ENCODE assay signal across 1 cellular context in the genomic region with DNA sequence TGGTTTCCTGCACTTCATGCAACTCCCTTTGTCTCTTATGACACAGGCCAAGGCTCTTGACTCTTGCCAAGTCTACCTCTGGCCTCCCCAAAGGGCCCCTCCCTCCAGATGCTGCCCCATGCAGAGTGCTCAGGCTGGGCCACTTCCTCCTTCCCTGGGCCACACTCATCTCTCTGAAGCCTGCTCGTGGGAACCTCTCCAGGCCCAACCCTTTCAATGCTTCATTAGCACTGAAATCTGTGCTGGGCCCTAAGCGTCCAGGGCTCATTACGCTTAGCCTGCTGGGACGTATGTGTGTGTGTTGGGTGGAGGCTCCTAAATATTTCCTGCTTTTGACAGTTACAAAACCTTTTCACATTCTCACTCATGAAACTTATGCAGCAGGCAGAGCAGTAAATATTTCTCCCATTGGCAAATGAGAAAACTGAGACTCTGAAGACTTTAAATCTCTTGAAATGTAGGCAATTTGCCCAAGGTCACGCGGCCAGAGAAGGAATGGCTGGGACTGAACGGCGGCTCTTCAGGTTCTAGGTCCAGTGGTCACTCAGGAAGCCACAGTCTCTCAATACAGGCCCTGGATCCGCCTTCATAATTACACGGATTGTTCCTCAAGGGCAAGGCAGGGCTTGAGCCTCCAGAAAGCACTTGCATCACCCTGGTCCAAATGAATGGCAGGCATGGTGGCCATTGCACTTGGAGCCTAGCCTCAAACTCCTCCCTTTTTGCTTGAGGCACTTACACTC.
TF ChIP-seq lines count a peak whose summit lies in the region.

No MANE protein-coding gene starts in this region.

TF ChIP-seq in GM23338, 12 proteins besides CTCF, POLR2A, EP300 and RAD21 (continued from another document):
- TF ChIP-seq, protein P1, sequence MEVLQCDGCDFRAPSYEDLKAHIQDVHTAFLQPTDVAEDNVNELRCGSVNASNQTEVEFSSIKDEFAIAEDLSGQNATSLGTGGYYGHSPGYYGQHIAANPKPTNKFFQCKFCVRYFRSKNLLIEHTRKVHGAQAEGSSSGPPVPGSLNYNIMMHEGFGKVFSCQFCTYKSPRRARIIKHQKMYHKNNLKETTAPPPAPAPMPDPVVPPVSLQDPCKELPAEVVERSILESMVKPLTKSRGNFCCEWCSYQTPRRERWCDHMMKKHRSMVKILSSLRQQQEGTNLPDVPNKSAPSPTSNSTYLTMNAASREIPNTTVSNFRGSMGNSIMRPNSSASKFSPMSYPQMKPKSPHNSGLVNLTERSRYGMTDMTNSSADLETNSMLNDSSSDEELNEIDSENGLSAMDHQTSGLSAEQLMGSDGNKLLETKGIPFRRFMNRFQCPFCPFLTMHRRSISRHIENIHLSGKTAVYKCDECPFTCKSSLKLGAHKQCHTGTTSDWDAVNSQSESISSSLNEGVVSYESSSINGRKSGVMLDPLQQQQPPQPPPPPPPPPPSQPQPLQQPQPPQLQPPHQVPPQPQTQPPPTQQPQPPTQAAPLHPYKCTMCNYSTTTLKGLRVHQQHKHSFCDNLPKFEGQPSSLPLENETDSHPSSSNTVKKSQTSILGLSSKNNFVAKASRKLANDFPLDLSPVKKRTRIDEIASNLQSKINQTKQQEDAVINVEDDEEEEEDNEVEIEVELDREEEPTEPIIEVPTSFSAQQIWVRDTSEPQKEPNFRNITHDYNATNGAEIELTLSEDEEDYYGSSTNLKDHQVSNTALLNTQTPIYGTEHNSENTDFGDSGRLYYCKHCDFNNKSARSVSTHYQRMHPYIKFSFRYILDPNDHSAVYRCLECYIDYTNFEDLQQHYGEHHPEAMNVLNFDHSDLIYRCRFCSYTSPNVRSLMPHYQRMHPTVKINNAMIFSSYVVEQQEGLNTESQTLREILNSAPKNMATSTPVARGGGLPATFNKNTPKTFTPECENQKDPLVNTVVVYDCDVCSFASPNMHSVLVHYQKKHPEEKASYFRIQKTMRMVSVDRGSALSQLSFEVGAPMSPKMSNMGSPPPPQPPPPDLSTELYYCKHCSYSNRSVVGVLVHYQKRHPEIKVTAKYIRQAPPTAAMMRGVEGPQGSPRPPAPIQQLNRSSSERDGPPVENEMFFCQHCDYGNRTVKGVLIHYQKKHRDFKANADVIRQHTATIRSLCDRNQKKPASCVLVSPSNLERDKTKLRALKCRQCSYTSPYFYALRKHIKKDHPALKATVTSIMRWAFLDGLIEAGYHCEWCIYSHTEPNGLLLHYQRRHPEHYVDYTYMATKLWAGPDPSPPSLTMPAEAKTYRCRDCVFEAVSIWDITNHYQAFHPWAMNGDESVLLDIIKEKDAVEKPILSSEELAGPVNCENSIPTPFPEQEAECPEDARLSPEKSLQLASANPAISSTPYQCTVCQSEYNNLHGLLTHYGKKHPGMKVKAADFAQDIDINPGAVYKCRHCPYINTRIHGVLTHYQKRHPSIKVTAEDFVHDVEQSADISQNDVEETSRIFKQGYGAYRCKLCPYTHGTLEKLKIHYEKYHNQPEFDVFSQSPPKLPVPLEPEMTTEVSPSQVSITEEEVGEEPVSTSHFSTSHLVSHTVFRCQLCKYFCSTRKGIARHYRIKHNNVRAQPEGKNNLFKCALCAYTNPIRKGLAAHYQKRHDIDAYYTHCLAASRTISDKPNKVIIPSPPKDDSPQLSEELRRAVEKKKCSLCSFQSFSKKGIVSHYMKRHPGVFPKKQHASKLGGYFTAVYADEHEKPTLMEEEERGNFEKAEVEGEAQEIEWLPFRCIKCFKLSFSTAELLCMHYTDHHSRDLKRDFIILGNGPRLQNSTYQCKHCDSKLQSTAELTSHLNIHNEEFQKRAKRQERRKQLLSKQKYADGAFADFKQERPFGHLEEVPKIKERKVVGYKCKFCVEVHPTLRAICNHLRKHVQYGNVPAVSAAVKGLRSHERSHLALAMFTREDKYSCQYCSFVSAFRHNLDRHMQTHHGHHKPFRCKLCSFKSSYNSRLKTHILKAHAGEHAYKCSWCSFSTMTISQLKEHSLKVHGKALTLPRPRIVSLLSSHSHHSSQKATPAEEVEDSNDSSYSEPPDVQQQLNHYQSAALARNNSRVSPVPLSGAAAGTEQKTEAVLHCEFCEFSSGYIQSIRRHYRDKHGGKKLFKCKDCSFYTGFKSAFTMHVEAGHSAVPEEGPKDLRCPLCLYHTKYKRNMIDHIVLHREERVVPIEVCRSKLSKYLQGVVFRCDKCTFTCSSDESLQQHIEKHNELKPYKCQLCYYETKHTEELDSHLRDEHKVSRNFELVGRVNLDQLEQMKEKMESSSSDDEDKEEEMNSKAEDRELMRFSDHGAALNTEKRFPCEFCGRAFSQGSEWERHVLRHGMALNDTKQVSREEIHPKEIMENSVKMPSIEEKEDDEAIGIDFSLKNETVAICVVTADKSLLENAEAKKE (CRISPR knock-in tag; IDR thresholded peaks at IDR 0.05): no peak
- TF ChIP-seq ZNF114 (CRISPR knock-in tag; IDR thresholded peaks at IDR 0.05) (no peak), ZNF331 (CRISPR knock-in tag; IDR thresholded peaks at IDR 0.05; ENCODE audit: low read depth) (no peak), NANOG (IDR thresholded peaks at IDR 0.05; ENCODE audit: borderline replicate concordance) (no peak), STAT1 (IDR thresholded peaks at IDR 0.05; ENCODE audit: unreplicated experiment) (no peak), CREB1 (CRISPR knock-in tag; IDR thresholded peaks at IDR 0.05; ENCODE audit: low read depth) (no peak)
- TF ChIP-seq, protein P2, sequence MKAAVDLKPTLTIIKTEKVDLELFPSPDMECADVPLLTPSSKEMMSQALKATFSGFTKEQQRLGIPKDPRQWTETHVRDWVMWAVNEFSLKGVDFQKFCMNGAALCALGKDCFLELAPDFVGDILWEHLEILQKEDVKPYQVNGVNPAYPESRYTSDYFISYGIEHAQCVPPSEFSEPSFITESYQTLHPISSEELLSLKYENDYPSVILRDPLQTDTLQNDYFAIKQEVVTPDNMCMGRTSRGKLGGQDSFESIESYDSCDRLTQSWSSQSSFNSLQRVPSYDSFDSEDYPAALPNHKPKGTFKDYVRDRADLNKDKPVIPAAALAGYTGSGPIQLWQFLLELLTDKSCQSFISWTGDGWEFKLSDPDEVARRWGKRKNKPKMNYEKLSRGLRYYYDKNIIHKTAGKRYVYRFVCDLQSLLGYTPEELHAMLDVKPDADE (IDR thresholded peaks at IDR 0.05): no peak
